In the genomic region with DNA sequence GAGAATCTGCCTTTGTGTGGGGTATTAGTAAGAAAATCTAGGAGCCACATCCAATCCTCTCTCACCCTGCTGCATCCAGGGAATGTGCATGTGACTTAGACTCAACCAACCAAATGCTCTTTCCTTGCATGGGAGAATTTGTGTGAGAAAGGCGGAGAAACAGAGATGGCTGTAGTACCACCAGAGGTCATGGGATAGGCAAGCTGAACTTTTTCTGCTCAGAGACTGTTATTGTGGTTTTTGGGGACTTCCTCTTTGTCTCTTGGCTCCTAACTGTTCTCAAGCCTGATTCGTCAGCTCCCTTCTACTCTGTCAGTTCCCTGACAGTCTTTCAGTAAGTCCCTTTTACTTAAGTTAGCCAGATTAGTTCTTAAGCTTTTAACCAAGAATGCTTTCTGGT, we compare ENCODE assay signal across 1 cellular context.
TF ChIP-seq lines count a peak whose summit lies in the region.

No MANE protein-coding gene starts in this region.

TF ChIP-seq in H1, 55 proteins besides CTCF, POLR2A, EP300 and RAD21 (continued from another document):
- TF ChIP-seq, protein P1, sequence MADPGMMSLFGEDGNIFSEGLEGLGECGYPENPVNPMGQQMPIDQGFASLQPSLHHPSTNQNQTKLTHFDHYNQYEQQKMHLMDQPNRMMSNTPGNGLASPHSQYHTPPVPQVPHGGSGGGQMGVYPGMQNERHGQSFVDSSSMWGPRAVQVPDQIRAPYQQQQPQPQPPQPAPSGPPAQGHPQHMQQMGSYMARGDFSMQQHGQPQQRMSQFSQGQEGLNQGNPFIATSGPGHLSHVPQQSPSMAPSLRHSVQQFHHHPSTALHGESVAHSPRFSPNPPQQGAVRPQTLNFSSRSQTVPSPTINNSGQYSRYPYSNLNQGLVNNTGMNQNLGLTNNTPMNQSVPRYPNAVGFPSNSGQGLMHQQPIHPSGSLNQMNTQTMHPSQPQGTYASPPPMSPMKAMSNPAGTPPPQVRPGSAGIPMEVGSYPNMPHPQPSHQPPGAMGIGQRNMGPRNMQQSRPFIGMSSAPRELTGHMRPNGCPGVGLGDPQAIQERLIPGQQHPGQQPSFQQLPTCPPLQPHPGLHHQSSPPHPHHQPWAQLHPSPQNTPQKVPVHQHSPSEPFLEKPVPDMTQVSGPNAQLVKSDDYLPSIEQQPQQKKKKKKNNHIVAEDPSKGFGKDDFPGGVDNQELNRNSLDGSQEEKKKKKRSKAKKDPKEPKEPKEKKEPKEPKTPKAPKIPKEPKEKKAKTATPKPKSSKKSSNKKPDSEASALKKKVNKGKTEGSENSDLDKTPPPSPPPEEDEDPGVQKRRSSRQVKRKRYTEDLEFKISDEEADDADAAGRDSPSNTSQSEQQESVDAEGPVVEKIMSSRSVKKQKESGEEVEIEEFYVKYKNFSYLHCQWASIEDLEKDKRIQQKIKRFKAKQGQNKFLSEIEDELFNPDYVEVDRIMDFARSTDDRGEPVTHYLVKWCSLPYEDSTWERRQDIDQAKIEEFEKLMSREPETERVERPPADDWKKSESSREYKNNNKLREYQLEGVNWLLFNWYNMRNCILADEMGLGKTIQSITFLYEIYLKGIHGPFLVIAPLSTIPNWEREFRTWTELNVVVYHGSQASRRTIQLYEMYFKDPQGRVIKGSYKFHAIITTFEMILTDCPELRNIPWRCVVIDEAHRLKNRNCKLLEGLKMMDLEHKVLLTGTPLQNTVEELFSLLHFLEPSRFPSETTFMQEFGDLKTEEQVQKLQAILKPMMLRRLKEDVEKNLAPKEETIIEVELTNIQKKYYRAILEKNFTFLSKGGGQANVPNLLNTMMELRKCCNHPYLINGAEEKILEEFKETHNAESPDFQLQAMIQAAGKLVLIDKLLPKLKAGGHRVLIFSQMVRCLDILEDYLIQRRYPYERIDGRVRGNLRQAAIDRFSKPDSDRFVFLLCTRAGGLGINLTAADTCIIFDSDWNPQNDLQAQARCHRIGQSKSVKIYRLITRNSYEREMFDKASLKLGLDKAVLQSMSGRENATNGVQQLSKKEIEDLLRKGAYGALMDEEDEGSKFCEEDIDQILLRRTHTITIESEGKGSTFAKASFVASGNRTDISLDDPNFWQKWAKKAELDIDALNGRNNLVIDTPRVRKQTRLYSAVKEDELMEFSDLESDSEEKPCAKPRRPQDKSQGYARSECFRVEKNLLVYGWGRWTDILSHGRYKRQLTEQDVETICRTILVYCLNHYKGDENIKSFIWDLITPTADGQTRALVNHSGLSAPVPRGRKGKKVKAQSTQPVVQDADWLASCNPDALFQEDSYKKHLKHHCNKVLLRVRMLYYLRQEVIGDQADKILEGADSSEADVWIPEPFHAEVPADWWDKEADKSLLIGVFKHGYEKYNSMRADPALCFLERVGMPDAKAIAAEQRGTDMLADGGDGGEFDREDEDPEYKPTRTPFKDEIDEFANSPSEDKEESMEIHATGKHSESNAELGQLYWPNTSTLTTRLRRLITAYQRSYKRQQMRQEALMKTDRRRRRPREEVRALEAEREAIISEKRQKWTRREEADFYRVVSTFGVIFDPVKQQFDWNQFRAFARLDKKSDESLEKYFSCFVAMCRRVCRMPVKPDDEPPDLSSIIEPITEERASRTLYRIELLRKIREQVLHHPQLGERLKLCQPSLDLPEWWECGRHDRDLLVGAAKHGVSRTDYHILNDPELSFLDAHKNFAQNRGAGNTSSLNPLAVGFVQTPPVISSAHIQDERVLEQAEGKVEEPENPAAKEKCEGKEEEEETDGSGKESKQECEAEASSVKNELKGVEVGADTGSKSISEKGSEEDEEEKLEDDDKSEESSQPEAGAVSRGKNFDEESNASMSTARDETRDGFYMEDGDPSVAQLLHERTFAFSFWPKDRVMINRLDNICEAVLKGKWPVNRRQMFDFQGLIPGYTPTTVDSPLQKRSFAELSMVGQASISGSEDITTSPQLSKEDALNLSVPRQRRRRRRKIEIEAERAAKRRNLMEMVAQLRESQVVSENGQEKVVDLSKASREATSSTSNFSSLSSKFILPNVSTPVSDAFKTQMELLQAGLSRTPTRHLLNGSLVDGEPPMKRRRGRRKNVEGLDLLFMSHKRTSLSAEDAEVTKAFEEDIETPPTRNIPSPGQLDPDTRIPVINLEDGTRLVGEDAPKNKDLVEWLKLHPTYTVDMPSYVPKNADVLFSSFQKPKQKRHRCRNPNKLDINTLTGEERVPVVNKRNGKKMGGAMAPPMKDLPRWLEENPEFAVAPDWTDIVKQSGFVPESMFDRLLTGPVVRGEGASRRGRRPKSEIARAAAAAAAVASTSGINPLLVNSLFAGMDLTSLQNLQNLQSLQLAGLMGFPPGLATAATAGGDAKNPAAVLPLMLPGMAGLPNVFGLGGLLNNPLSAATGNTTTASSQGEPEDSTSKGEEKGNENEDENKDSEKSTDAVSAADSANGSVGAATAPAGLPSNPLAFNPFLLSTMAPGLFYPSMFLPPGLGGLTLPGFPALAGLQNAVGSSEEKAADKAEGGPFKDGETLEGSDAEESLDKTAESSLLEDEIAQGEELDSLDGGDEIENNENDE (IDR thresholded peaks at IDR 0.05; ENCODE audit: insufficient replicate concordance, low read length), result no peak
- TF ChIP-seq POLR2AphosphoS5 (IDR thresholded peaks at IDR 0.05; ENCODE audit: low read depth, low read length) (no peak), RBBP5 (IDR thresholded peaks at IDR 0.05; ENCODE audit: borderline replicate concordance, low read depth, low read length) (no peak), SP4 (IDR thresholded peaks at IDR 0.05; ENCODE audit: low read length) (no peak), GTF2F1 (IDR thresholded peaks at IDR 0.05; ENCODE audit: borderline replicate concordance, low read depth, low read length) (no peak)
